In genomic region chr9:109411069-109411761, GRCh38 we compare ENCODE assay signal across 10 cellular contexts.
DNase-seq lines count a peak whose midpoint lies in the region; ATAC-seq, FAIRE-seq and TF ChIP-seq lines count a peak whose summit lies in the region.
"Had no signal": no experiment of that assay in that cellular context is flagged by ENCODE, and none has a peak within 500 bp of the region (broad histone marks: within the 10 kb centered on the region; RNA-seq: fewer than 3 reads in every experiment).

No MANE protein-coding gene starts in this region.

- H2BK20ac ChIP-seq in H1 (ENCODE audit: low read length): no peak overlapping the region

- no peak overlapping the region for H3K4ac ChIP-seq in H1 (replicated peaks; ENCODE audit: insufficient read length, low read depth, low read length)

- TF ChIP-seq EP300 in H1 (IDR thresholded peaks at IDR 0.05; ENCODE audit: borderline replicate concordance in 1 of 2, low read depth in 2 of 2, low read length in 2 of 2): no peak

- no peak overlapping the region for H3K27ac Mint-ChIP-seq in CD8-positive, alpha-beta memory T cell
- H3K27ac Mint-ChIP-seq: mesothelial cell of epicardium had no signal

- no peak for TF ChIP-seq POLR2A in H1 (IDR thresholded peaks at IDR 0.05; ENCODE audit: control extremely low read depth in 1 of 2, low read depth in 2 of 2, low read length in 2 of 2)

- H3K27me3 Mint-ChIP-seq in CD8-positive, alpha-beta memory T cell: peaks cover 8 to 14% of the 10 kb centered on the region in 2 donors

- H4K8ac ChIP-seq in H1 (ENCODE audit: extremely low read depth, insufficient read depth, low read length): no peak overlapping the region

- no peaks in the 10 kb centered on the region for H3K79me1 ChIP-seq in H1 (ENCODE audit: low read depth, low read length)

- CTCF ChIA-PET in H1 (lab: Charles Lee; ENCODE audit: partially characterized antibody): interaction anchor here (0.7 to 5.7 kb wide), 58 partner anchors 10 to 405 kb away, joined by 3 to 80 read pairs (median 4); partner anchors contain the start of gene TMEM245
- CTCF ChIA-PET in CD8-positive, alpha-beta memory T cell (lab: Charles Lee): no interaction called here

- H2BK15ac ChIP-seq in H1 (ENCODE audit: low read length): no peak overlapping the region

- H3K14ac ChIP-seq in H1 (ENCODE audit: insufficient read length): no peak overlapping the region

- no peaks in the 10 kb centered on the region for H3K36me3 Mint-ChIP-seq in CD8-positive, alpha-beta memory T cell
- H3K36me3 Mint-ChIP-seq: mesothelial cell of epicardium had no signal

- no peaks in the 10 kb centered on the region for H3K79me2 ChIP-seq in H1 (ENCODE audit: control insufficient read depth in 1 of 2, insufficient read depth in 2 of 2, low read length in 2 of 2)

- no peak overlapping the region for H3K18ac ChIP-seq in H1 (ENCODE audit: extremely low read depth, low read length)

- no peak for TF ChIP-seq CTCF in H1 (IDR thresholded peaks at IDR 0.05; ENCODE audit: control extremely low read depth in 1 of 3, insufficient read depth in 1 of 3, low read depth in 1 of 3, low read length in 3 of 3)

- no peak for TF ChIP-seq RAD21 in H1 (IDR thresholded peaks at IDR 0.05 in 1 of 2, conservative IDR thresholded peaks at IDR 0.05 in 1 of 2; ENCODE audit: low read depth in 2 of 2, low read length in 2 of 2)

- H3K4me3 Mint-ChIP-seq in CD8-positive, alpha-beta memory T cell: peak overlapping the region in 1 of 7 donors; percentile 7
- H3K4me3 Mint-ChIP-seq: mesothelial cell of epicardium had no signal

- no peak overlapping the region for H2BK5ac ChIP-seq in H1 (ENCODE audit: low read depth, low read length)

- DNase-seq in H1 (ENCODE audit: low read depth in 1 of 2, low spot score in 2 of 2) (no peak), cerebellar cortex (ENCODE audit: low spot score) (no peak), NCI-H146 (lab: John Stamatoyannopoulos, UW) (no peak), amniotic stem cell (lab: John Stamatoyannopoulos, UW) (no peak)
- no peak for DNase-seq in CD8-positive, alpha-beta memory T cell
- DNase-seq: NCI-H2081 treated with DMSO at 0.1 percent for 48 hours had no signal

- H4K5ac ChIP-seq in H1 (ENCODE audit: insufficient read length, low read depth, low read length): peak overlapping the region; percentile 18

- no peak overlapping the region for H3K56ac ChIP-seq in H1 (replicated peaks; ENCODE audit: insufficient read length, low read depth, low read length)

- FAIRE-seq in H1 (lab: Jason Lieb, UNC): no peak

- H3K4me1 ChIP-seq in H1 (replicated peaks in 1 of 4; ENCODE audit: control insufficient read depth in 3 of 4, insufficient read depth in 4 of 4, low read length in 3 of 4): peaks cover 5 to 16% (median 12%) of the 10 kb centered on the region in 4 experiments; a peak in 5 of 7 replicates
- no peaks in the 10 kb centered on the region for H3K4me1 ChIP-seq in CD8-positive, alpha-beta memory T cell (ENCODE audit: insufficient read depth, low read length)

- H3K9me3 Mint-ChIP-seq in CD8-positive, alpha-beta memory T cell: no peaks in the 10 kb centered on the region
- H3K9me3 Mint-ChIP-seq: mesothelial cell of epicardium had no signal

- no peak overlapping the region for H3K27ac ChIP-seq in H1 (ENCODE audit: low read depth, low read length)
- H3K27ac ChIP-seq in CD8-positive, alpha-beta memory T cell (ENCODE audit: low read depth, low read length): no peak overlapping the region

- peak; percentile 77 for ATAC-seq in GM18861 (IDR thresholded peaks at IDR 0.05; ENCODE audit: unreplicated experiment)
- ATAC-seq in GM21717 (IDR thresholded peaks at IDR 0.05; ENCODE audit: unreplicated experiment): peak; percentile 62
- ATAC-seq in HG03460 (IDR thresholded peaks at IDR 0.05; ENCODE audit: unreplicated experiment): peak; percentile 58

- POLR2A ChIA-PET in H1 (lab: Charles Lee; ENCODE audit: partially characterized antibody): interaction anchor here (0.6 to 1.2 kb wide), 3 partner anchors 11 to 93 kb away, joined by 3 to 5 read pairs (median 3); no protein-coding TSS in a partner anchor
- POLR2A ChIA-PET in CD8-positive, alpha-beta memory T cell (lab: Charles Lee): no interaction called here

- H3K4me1 Mint-ChIP-seq in CD8-positive, alpha-beta memory T cell: peaks cover 0 to 10% (median 6%) of the 10 kb centered on the region in 3 donors

- H2BK12ac ChIP-seq in H1 (ENCODE audit: low read depth, low read length): no peak overlapping the region

- H3K9me3 ChIP-seq in H1 (ENCODE audit: insufficient read depth in 2 of 2, low read depth in 1 of 2, low read length in 1 of 2): no peaks in the 10 kb centered on the region
- no peaks in the 10 kb centered on the region for H3K9me3 ChIP-seq in CD8-positive, alpha-beta memory T cell (ENCODE audit: low read length)

- no peaks in the 10 kb centered on the region for H4K20me1 ChIP-seq in H1 (replicated peaks in 1 of 2; ENCODE audit: control insufficient read depth in 1 of 2, insufficient read depth in 2 of 2, low read length in 2 of 2)

- no peak overlapping the region for H2BK120ac ChIP-seq in H1 (replicated peaks; ENCODE audit: low read depth, low read length)

- WGBS in H1 (ENCODE audit: extremely low coverage in 1 of 2, insufficient coverage in 1 of 2, insufficient read length in 1 of 2, insufficient replicate concordance in 2 of 2, low coverage in 1 of 2, low lambda C conversion rate in 2 of 2, missing lambda C conversion rate in 1 of 2), 2 experiments: 95% methylated on average over 10 of the region's 10 CpGs; no CpG with 5 or more reads in 1 of the 2 experiments

- H4K91ac ChIP-seq in H1 (replicated peaks; ENCODE audit: insufficient read length, low read length): no peak overlapping the region

- H3K4me3 ChIP-seq in H1 (ENCODE audit: extremely low read depth in 1 of 4, insufficient read depth in 2 of 4, low read depth in 3 of 4, low read length in 4 of 4): no peak overlapping the region
- no peak overlapping the region for H3K4me3 ChIP-seq in CD8-positive, alpha-beta memory T cell (ENCODE audit: low read length)

- H2AFZ ChIP-seq in H1 (ENCODE audit: low read length): no peak overlapping the region

- H3K36me3 ChIP-seq in H1 (ENCODE audit: control insufficient read depth in 2 of 4, insufficient read depth in 4 of 4, low read length in 3 of 4): no peaks in the 10 kb centered on the region
- H3K36me3 ChIP-seq in CD8-positive, alpha-beta memory T cell (ENCODE audit: insufficient read depth, low read length): no peaks in the 10 kb centered on the region

- H2AK5ac ChIP-seq in H1 (ENCODE audit: low read depth, low read length): no peak overlapping the region

- H3K23ac ChIP-seq in H1 (ENCODE audit: insufficient read length): no peak overlapping the region

- no peak overlapping the region for H3K9ac ChIP-seq in H1 (replicated peaks in 1 of 4; ENCODE audit: extremely low read depth in 1 of 4, low read depth in 3 of 4, low read length in 3 of 4)

- H3K27me3 ChIP-seq in H1 (replicated peaks in 1 of 4; ENCODE audit: control insufficient read depth in 3 of 4, extremely low read depth in 1 of 4, insufficient read depth in 3 of 4, low read length in 3 of 4): no peaks in the 10 kb centered on the region
- no peaks in the 10 kb centered on the region for H3K27me3 ChIP-seq in CD8-positive, alpha-beta memory T cell (ENCODE audit: insufficient read depth, low read length, poor library complexity, severe bottlenecking)

- no peak overlapping the region for H3K4me2 ChIP-seq in H1 (ENCODE audit: insufficient read depth in 1 of 2, low read depth in 2 of 2, low read length in 2 of 2)

- H3K23me2 ChIP-seq in H1 (ENCODE audit: low read depth, low read length): no peaks in the 10 kb centered on the region

TF ChIP-seq in H1, 55 proteins besides CTCF, POLR2A, EP300 and RAD21:
- TF ChIP-seq GTF2F1 (IDR thresholded peaks at IDR 0.05; ENCODE audit: borderline replicate concordance, low read depth, low read length) (no peak), SAP30 (IDR thresholded peaks at IDR 0.05; ENCODE audit: insufficient read depth, insufficient replicate concordance, low read length) (no peak), RNF2 (IDR thresholded peaks at IDR 0.05; ENCODE audit: borderline replicate concordance, low read depth, low read length, missing control alignments, poor library complexity, severe bottlenecking) (no peak), NANOG (IDR thresholded peaks at IDR 0.05; ENCODE audit: insufficient read depth, low read depth, low read length, poor library complexity, severe bottlenecking) (no peak), CBX8 (IDR thresholded peaks at IDR 0.05; ENCODE audit: borderline replicate concordance, low read depth, low read length) (no peak), EZH2 (IDR thresholded peaks at IDR 0.05; ENCODE audit: low read depth, low read length, severe bottlenecking) (no peak), JUND (IDR thresholded peaks at IDR 0.05; ENCODE audit: low read length) (no peak), BCL11A (IDR thresholded peaks at IDR 0.05; ENCODE audit: low read depth in 2 of 2, low read length in 2 of 2) (no peak), SP1 (IDR thresholded peaks at IDR 0.05; ENCODE audit: low read depth, low read length) (no peak), CREB1 (IDR thresholded peaks at IDR 0.05) (no peak), TAF1 (IDR thresholded peaks at IDR 0.05; ENCODE audit: low read depth, low read length) (no peak), GABPA (IDR thresholded peaks at IDR 0.05; ENCODE audit: borderline replicate concordance, insufficient read depth, low read length) (no peak), PHF8 (conservative IDR thresholded peaks at IDR 0.05; ENCODE audit: low read depth, low read length) (no peak), NRF1 (IDR thresholded peaks at IDR 0.05; ENCODE audit: low read depth, low read length) (no peak), MAX (IDR thresholded peaks at IDR 0.05) (no peak), ZNF274 (IDR thresholded peaks at IDR 0.05; ENCODE audit: borderline replicate concordance, extremely low read depth, low read length) (no peak), TBP (IDR thresholded peaks at IDR 0.05; ENCODE audit: low read depth, low read length) (no peak), KDM4A (IDR thresholded peaks at IDR 0.05; ENCODE audit: low read depth, low read length, severe bottlenecking) (no peak)
